Comparison of ENCODE assay signal across 1 cellular context in the genomic region with DNA sequence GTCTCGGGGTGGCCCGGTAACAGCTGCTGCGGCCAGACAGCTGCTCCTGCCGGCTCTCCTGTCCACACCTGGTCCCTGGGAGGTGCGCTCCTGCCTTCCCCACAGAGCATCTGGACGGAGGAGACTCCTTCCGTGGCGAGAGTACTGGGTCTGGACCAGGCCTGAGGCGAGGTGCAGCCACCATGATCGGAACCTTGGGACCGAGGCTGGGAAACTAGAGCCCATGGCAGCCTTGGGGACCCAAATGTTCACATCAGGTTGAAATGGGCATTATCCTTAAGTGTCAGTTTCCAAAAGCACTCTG.
TF ChIP-seq lines count a peak whose summit lies in the region.

No MANE protein-coding gene starts in this region.

TF ChIP-seq in K562, 482 proteins besides CTCF, POLR2A, EP300 and RAD21 (continued from another document):
- TF ChIP-seq, protein P1, sequence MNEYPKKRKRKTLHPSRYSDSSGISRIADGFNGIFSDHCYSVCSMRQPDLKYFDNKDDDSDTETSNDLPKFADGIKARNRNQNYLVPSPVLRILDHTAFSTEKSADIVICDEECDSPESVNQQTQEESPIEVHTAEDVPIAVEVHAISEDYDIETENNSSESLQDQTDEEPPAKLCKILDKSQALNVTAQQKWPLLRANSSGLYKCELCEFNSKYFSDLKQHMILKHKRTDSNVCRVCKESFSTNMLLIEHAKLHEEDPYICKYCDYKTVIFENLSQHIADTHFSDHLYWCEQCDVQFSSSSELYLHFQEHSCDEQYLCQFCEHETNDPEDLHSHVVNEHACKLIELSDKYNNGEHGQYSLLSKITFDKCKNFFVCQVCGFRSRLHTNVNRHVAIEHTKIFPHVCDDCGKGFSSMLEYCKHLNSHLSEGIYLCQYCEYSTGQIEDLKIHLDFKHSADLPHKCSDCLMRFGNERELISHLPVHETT (CRISPR knock-in tag; conservative IDR thresholded peaks at IDR 0.05 in 1 of 2, IDR thresholded peaks at IDR 0.05 in 1 of 2): no peak
- no peak for TF ChIP-seq SRSF9 (IDR thresholded peaks at IDR 0.05; ENCODE audit: borderline replicate concordance, low read depth, low read length)
